Comparison of ENCODE assay signal across 21 cellular contexts in genomic region chr9:127945942-127946341, GRCh38. TPM values are rescaled to one million over a fixed set of nuclear protein-coding genes. Genes with fewer than 3 reads are reported as not detected.
DNase-seq lines count a peak whose midpoint lies in the region; ATAC-seq and TF ChIP-seq lines count a peak whose summit lies in the region.
"Had no signal": no experiment of that assay in that cellular context is flagged by ENCODE, and none has a peak within 500 bp of the region (broad histone marks: within the 10 kb centered on the region; RNA-seq: fewer than 3 reads in every experiment).

No MANE protein-coding gene starts in this region.

- DNase-seq in heart right ventricle: peak in 1 of 2 donors; percentile 7
- no peak for DNase-seq in left ventricle myocardium superior
- DNase-seq in T-helper 17 cell: no peak
- DNase-seq in left ventricle myocardium inferior: no peak
- no peak for DNase-seq in thyroid gland
- no peak for DNase-seq in mesenteric fat pad (ENCODE audit: low spot score)
- DNase-seq in natural killer cell: no peak
- DNase-seq in NCI-H2029 treated with DMSO at 0.1 percent for 48 hours (lab: John Stamatoyannopoulos, UW): no peak
- DNase-seq: DND-41, esophagus squamous epithelium, KBM-7, MV-4-11, NCI-H1694, NCI-H748 treated with DMSO at 0.1 percent for 48 hours, OCI-M1 had no signal

- H3K36me3 ChIP-seq in heart right ventricle: peaks cover 0 to 50% (median 9%) of the 10 kb centered on the region in 9 donors
- peaks cover 24% of the 10 kb centered on the region for H3K36me3 ChIP-seq in left ventricle myocardium inferior
- H3K36me3 ChIP-seq in thyroid gland: peaks cover 12 to 15% of the 10 kb centered on the region in 2 donors

- H3K9me3 Mint-ChIP-seq in natural killer cell: no peaks in the 10 kb centered on the region
- H3K9me3 Mint-ChIP-seq: memory B cell; stimulated activated effector memory CD8-positive, alpha-beta T cell treated with anti-CD3 and anti-CD28 coated beads, Interleukin-12 subunit alpha, Interleukin-12 subunit beta, amount 100 ng/mL, for 72 hours; T-helper 1 cell treated with Interleukin-12 subunit alpha and Interleukin-12 subunit beta and Interleukin-4 antibody, amounts not matched to agents 30 μg/mL and 1 μg/mL, for 36 hours had no signal

- no peak overlapping the region for H3K4me3 ChIP-seq in heart right ventricle
- H3K4me3 ChIP-seq in left ventricle myocardium inferior: no peak overlapping the region
- no peak overlapping the region for H3K4me3 ChIP-seq in thyroid gland (replicated peaks in 1 of 3)
- H3K4me3 ChIP-seq: esophagus squamous epithelium, pancreas, SJSA1, upper lobe of left lung had no signal

- intact Hi-C loops in heart right ventricle (cut with DNase I) (loop anchor here in 4 of 10 donors (2.0 to 10.0 kb wide), 3 partner anchors 36 to 169 kb away; partner anchors contain the start of gene EEIG1 (in 2 of the 4)), left ventricle myocardium superior (cut with micrococcal nuclease) (no loop called here), left ventricle myocardium inferior (cut with micrococcal nuclease) (loop anchor here (10.0 kb wide), 1 partner anchor 169 kb away; no protein-coding TSS in a partner anchor), thyroid gland (cut with DNase I) (loop anchor here (5.0 kb wide), 1 partner anchor 171 kb away; no protein-coding TSS in a partner anchor), natural killer cell (cut with micrococcal nuclease) (no loop called here)

- ATAC-seq in heart right ventricle (no peak), left ventricle myocardium superior (no peak), T-helper 17 cell (no peak), natural killer cell (no peak)
- ATAC-seq: pancreas; stimulated activated effector memory CD8-positive, alpha-beta T cell treated with anti-CD3 and anti-CD28 coated beads, Interleukin-12 subunit alpha, Interleukin-12 subunit beta, amount 100 ng/mL, for 72 hours had no signal

- 73 to 81% methylated on average over 9 of the region's 9 CpGs for WGBS in heart right ventricle, 2 donors
- WGBS in thyroid gland, 2 donors: 71 to 84% methylated on average over 7 to 8 of the region's 9 CpGs

- no peak for TF ChIP-seq POLR2A in thyroid gland (IDR thresholded peaks at IDR 0.05)

- H3K4me3 Mint-ChIP-seq in T-helper 17 cell: no peak overlapping the region
- H3K4me3 Mint-ChIP-seq in natural killer cell: no peak overlapping the region
- H3K4me3 Mint-ChIP-seq: memory B cell; stimulated activated effector memory CD8-positive, alpha-beta T cell treated with anti-CD3 and anti-CD28 coated beads, Interleukin-12 subunit alpha, Interleukin-12 subunit beta, amount 100 ng/mL, for 72 hours; T-helper 1 cell treated with Interleukin-12 subunit alpha and Interleukin-12 subunit beta and Interleukin-4 antibody, amounts not matched to agents 30 μg/mL and 1 μg/mL, for 36 hours had no signal

- no peaks in the 10 kb centered on the region for H3K9me3 ChIP-seq in heart right ventricle
- H3K9me3 ChIP-seq in T-helper 17 cell (ENCODE audit: control insufficient read depth, low read length, poor library complexity, severe bottlenecking): no peaks in the 10 kb centered on the region
- no peaks in the 10 kb centered on the region for H3K9me3 ChIP-seq in left ventricle myocardium inferior (replicated peaks)
- H3K9me3 ChIP-seq in thyroid gland: no peaks in the 10 kb centered on the region
- H3K9me3 ChIP-seq: esophagus squamous epithelium, pancreas, SJSA1, upper lobe of left lung had no signal

- no peak for TF ChIP-seq CTCF in heart right ventricle (IDR thresholded peaks at IDR 0.05)
- TF ChIP-seq CTCF in left ventricle myocardium inferior (IDR thresholded peaks at IDR 0.05; ENCODE audit: borderline replicate concordance): no peak
- TF ChIP-seq CTCF in thyroid gland (IDR thresholded peaks at IDR 0.05): no peak
- TF ChIP-seq CTCF in natural killer cell (IDR thresholded peaks at IDR 0.05): no peak

- H3K4me1 Mint-ChIP-seq in T-helper 17 cell (peaks cover 25% of the 10 kb centered on the region), natural killer cell (peaks cover 0 to 14% of the 10 kb centered on the region in 2 donors)

- H3K27me3 ChIP-seq in heart right ventricle: no peaks in the 10 kb centered on the region
- no peaks in the 10 kb centered on the region for H3K27me3 ChIP-seq in left ventricle myocardium inferior (ENCODE audit: low read depth)
- H3K27me3 ChIP-seq in thyroid gland: no peaks in the 10 kb centered on the region
- H3K27me3 ChIP-seq: esophagus squamous epithelium, pancreas, SJSA1, upper lobe of left lung had no signal

- H3K27ac Mint-ChIP-seq in T-helper 17 cell (peak overlapping the region; percentile 47), natural killer cell (no peak overlapping the region)
- H3K27ac Mint-ChIP-seq: stimulated activated effector memory CD8-positive, alpha-beta T cell treated with anti-CD3 and anti-CD28 coated beads, Interleukin-12 subunit alpha, Interleukin-12 subunit beta, amount 100 ng/mL, for 72 hours; T-helper 1 cell treated with Interleukin-12 subunit alpha and Interleukin-12 subunit beta and Interleukin-4 antibody, amounts not matched to agents 30 μg/mL and 1 μg/mL, for 36 hours had no signal

- H3K36me3 Mint-ChIP-seq in T-helper 17 cell (ENCODE audit: low read depth) (peaks cover 6% of the 10 kb centered on the region), natural killer cell (no peaks in the 10 kb centered on the region)

- H3K27ac ChIP-seq in heart right ventricle: peak overlapping the region in 6 of 10 donors; percentile 15 to 80 (median 52)
- peak overlapping the region; percentile 87 for H3K27ac ChIP-seq in left ventricle myocardium inferior (replicated peaks)
- peak overlapping the region in 2 of 3 donors; percentile 41 to 66 for H3K27ac ChIP-seq in thyroid gland
- H3K27ac ChIP-seq: pancreas, SJSA1 had no signal

- H3K27me3 Mint-ChIP-seq in T-helper 17 cell (no peaks in the 10 kb centered on the region), natural killer cell (ENCODE audit: low read depth in 2 of 2) (no peaks in the 10 kb centered on the region)
- H3K27me3 Mint-ChIP-seq: memory B cell had no signal

- H3K4me1 ChIP-seq in heart right ventricle (peaks cover 1 to 83% (median 29%) of the 10 kb centered on the region in 9 donors), left ventricle myocardium inferior (peaks cover 81% of the 10 kb centered on the region), thyroid gland (peaks cover 19 to 26% of the 10 kb centered on the region in 2 donors)
- H3K4me1 ChIP-seq: SJSA1 had no signal

RNA-seq across cellular contexts. Expression of gene DPM2, which starts 8.3 kb away (rescaled TPM):
- total RNA-seq in heart right ventricle: 10 to 100 TPM in 8 of 10 donors, 1 to 10 TPM in 2; 7.2 to 15.4 (median 12.3) TPM
- polyA plus RNA-seq in heart right ventricle: 10 to 100 TPM; 16.7 to 31.1 TPM
- total RNA-seq in left ventricle myocardium superior: 11.1 TPM
- total RNA-seq in T-helper 17 cell: 10 to 100 TPM; 23.3 to 26.2 TPM
- 14.0 TPM for total RNA-seq in left ventricle myocardium inferior
- total RNA-seq in thyroid gland: 10 to 100 TPM; 17.3 to 43.3 (median 35.5) TPM
- 20.9 TPM for total RNA-seq in mesenteric fat pad
- 10 to 100 TPM; 22.9 to 31.4 (median 24.1) TPM for total RNA-seq in natural killer cell

RNA-seq across cellular contexts. Expression of gene PIP5KL1, which starts 15.4 kb away (rescaled TPM):
- under 1 TPM in 7 of 10 donors, not detected in 3; 0.25 to 0.59 (median 0.47) TPM for total RNA-seq in heart right ventricle
- polyA plus RNA-seq in heart right ventricle: under 1 TPM in 1 of 2 donors, not detected in 1; 0.28 TPM
- not detected for total RNA-seq in left ventricle myocardium superior
- 1 to 10 TPM; 2.1 to 2.3 TPM for total RNA-seq in T-helper 17 cell
- 0.85 TPM for total RNA-seq in left ventricle myocardium inferior
- total RNA-seq in thyroid gland: 1 to 10 TPM in 3 of 4 donors, not detected in 1; 1.0 to 5.2 (median 1.6) TPM
- 2.2 TPM for total RNA-seq in mesenteric fat pad
- 1 to 10 TPM in 1 of 3 donors, under 1 TPM in 2; 0.52 to 1.4 (median 0.97) TPM for total RNA-seq in natural killer cell

RNA-seq across cellular contexts. Expression of gene ST6GALNAC4, which starts 29.1 kb away (rescaled TPM):
- total RNA-seq in heart right ventricle (10 to 100 TPM; 23.2 to 52.9 (median 33.9) TPM), left ventricle myocardium superior (28.5 TPM), T-helper 17 cell (10 to 100 TPM; 18.5 to 22.1 TPM), left ventricle myocardium inferior (31.3 TPM), thyroid gland (10 to 100 TPM in 3 of 4 donors, 1 to 10 TPM in 1; 8.9 to 27.4 (median 19.1) TPM), mesenteric fat pad (40.0 TPM), natural killer cell (10 to 100 TPM; 18.8 to 33.0 (median 20.4) TPM)
- 10 to 100 TPM; 10.8 to 48.6 TPM for polyA plus RNA-seq in heart right ventricle

RNA-seq across cellular contexts. Expression of gene EEIG1, which starts 34.8 kb away (rescaled TPM):
- 10 to 100 TPM; 11.1 to 33.5 (median 25.1) TPM for total RNA-seq in heart right ventricle
- polyA plus RNA-seq in heart right ventricle: 10 to 100 TPM in 1 of 2 donors, 1 to 10 TPM in 1; 6.7 to 13.0 TPM
- total RNA-seq in left ventricle myocardium superior: 21.6 TPM
- 100 to 1,000 TPM; 254 to 268 TPM for total RNA-seq in T-helper 17 cell
- total RNA-seq in left ventricle myocardium inferior: 20.7 TPM
- 10 to 100 TPM; 18.3 to 34.7 (median 24.9) TPM for total RNA-seq in thyroid gland
- 12.8 TPM for total RNA-seq in mesenteric fat pad
- total RNA-seq in natural killer cell: 10 to 100 TPM; 10.3 to 36.0 (median 28.2) TPM

RNA-seq across cellular contexts. Expression of gene ST6GALNAC6, which starts 46.5 kb away (rescaled TPM):
- total RNA-seq in heart right ventricle (10 to 100 TPM; 32.8 to 52.0 (median 44.7) TPM), left ventricle myocardium superior (50.5 TPM), T-helper 17 cell (100 to 1,000 TPM in 1 of 2 donors, 10 to 100 TPM in 1; 74.5 to 108 TPM), left ventricle myocardium inferior (48.4 TPM), thyroid gland (100 to 1,000 TPM in 1 of 4 donors, 10 to 100 TPM in 3; 39.2 to 124 (median 50.8) TPM), mesenteric fat pad (109 TPM), natural killer cell (100 to 1,000 TPM; 120 to 148 (median 127) TPM)
- 10 to 100 TPM; 33.0 to 40.5 TPM for polyA plus RNA-seq in heart right ventricle

Comparison
In these comparisons a context has a peak if more than half of its experiments do, and no peak if none do; other contexts are left out.
1. intact Hi-C loops: an anchor here in left ventricle myocardium inferior (10.0 kb wide) and thyroid gland (5.0 kb wide); none called in left ventricle myocardium superior and natural killer cell.